In genomic region chr17:6786618-6787017, GRCh38 we compare ENCODE assay signal across 13 cellular contexts. TPM values are rescaled to one million over a fixed set of nuclear protein-coding genes. Genes with fewer than 3 reads are reported as not detected.
DNase-seq lines count a peak whose midpoint lies in the region; ATAC-seq, FAIRE-seq and TF ChIP-seq lines count a peak whose summit lies in the region.
"Had no signal": no experiment of that assay in that cellular context is flagged by ENCODE, and none has a peak within 500 bp of the region (broad histone marks: within the 10 kb centered on the region; RNA-seq: fewer than 3 reads in every experiment).

No MANE protein-coding gene starts in this region.

- H3K4me3 ChIP-seq in astrocyte of the cerebellum (ENCODE audit: low read depth, low read length) (no peak overlapping the region), fibroblast of villous mesenchyme (ENCODE audit: low read depth, low read length) (no peak overlapping the region)
- H3K4me3 ChIP-seq: spleen had no signal

- ATAC-seq in GM21515 (IDR thresholded peaks at IDR 0.05; ENCODE audit: unreplicated experiment) (no peak), GM21576 (IDR thresholded peaks at IDR 0.05; ENCODE audit: unreplicated experiment) (no peak)
- ATAC-seq: left ventricle myocardium superior had no signal

- no peak for TF ChIP-seq POLR2A in H54 (IDR thresholded peaks at IDR 0.05; ENCODE audit: low read depth, low read length)

- in situ Hi-C loops in astrocyte of the cerebellum (cut with HindIII; ENCODE audit: low sequenced_read_pairs) = no loop called here

- FAIRE-seq in H54 (lab: Jason Lieb, UNC) = peak; percentile 96

- DNase-seq in H54 (ENCODE audit: insufficient read length, low spot score) = peak; percentile 17
- DNase-seq in astrocyte of the cerebellum (ENCODE audit: low read depth) = peak; percentile 34
- DNase-seq in fibroblast of villous mesenchyme (ENCODE audit: low read depth) = peak; percentile 47
- peak; percentile 61 for DNase-seq in stromal cell of bone marrow (ENCODE audit: low read depth)
- no peak for DNase-seq in GM10266 (ENCODE audit: extremely low spot score)
- DNase-seq: activated naive CD4-positive, alpha-beta T cell treated with anti-CD3 and anti-CD28 coated beads, Interleukin-2, amount 50 U/mL, for 16 hours; H7; left ventricle myocardium superior; NCI-H345; spleen had no signal

- TF ChIP-seq CTCF in astrocyte of the cerebellum (IDR thresholded peaks at IDR 0.05; ENCODE audit: low read depth, low read length, missing control alignments) = no peak
- no peak for TF ChIP-seq CTCF in fibroblast of villous mesenchyme (IDR thresholded peaks at IDR 0.05; ENCODE audit: insufficient read depth, low read depth, low read length)
- TF ChIP-seq CTCF in GM10266 (IDR thresholded peaks at IDR 0.05; ENCODE audit: control insufficient read depth, insufficient read depth, low read depth, missing control alignments) = no peak

RNA-seq across cellular contexts. Expression of gene FBXO39, which starts 10.6 kb away (rescaled TPM):
- under 0.01 and 0.32 TPM in 2 replicates for total RNA-seq in fibroblast of villous mesenchyme
- total RNA-seq: H7, left ventricle myocardium superior, neural crest cell had no signal

RNA-seq across cellular contexts. Expression of gene XAF1, which starts 30.8 kb away (rescaled TPM):
- 45.8 and 58.3 TPM in 2 replicates for total RNA-seq in fibroblast of villous mesenchyme
- total RNA-seq: H7, neural crest cell had no signal

RNA-seq across cellular contexts. Expression of gene TEKT1, which starts 44.9 kb away (rescaled TPM):
- not detected in 2 replicates for total RNA-seq in fibroblast of villous mesenchyme
- total RNA-seq: H7, left ventricle myocardium superior, neural crest cell, spleen had no signal
